ENCODE assay signal across 1 cellular context in genomic region chr16:800834-801488, GRCh38.
TF ChIP-seq lines count a peak whose summit lies in the region.

No MANE protein-coding gene starts in this region.

TF ChIP-seq in SK-N-SH treated with all-trans-retinoic acid at 6 μM for 48 hours, 23 proteins besides CTCF, POLR2A, EP300 and RAD21 (continued from another document):
- TF ChIP-seq TSHZ2 (CRISPR knock-in tag; IDR thresholded peaks at IDR 0.05) (no peak), ZC3H10 (CRISPR knock-in tag; IDR thresholded peaks at IDR 0.05) (no peak), ZNF70 (CRISPR knock-in tag; IDR thresholded peaks at IDR 0.05) (no peak), TCF4 (CRISPR knock-in tag; IDR thresholded peaks at IDR 0.05; ENCODE audit: borderline replicate concordance) (no peak), POU6F1 (CRISPR knock-in tag; IDR thresholded peaks at IDR 0.05; ENCODE audit: borderline replicate concordance, low read depth) (no peak), ZNF565 (CRISPR knock-in tag; conservative IDR thresholded peaks at IDR 0.05; ENCODE audit: low read depth) (no peak), ZFP30 (CRISPR knock-in tag; IDR thresholded peaks at IDR 0.05) (no peak), ZFP3 (CRISPR knock-in tag; IDR thresholded peaks at IDR 0.05) (no peak), PATZ1 (CRISPR knock-in tag; IDR thresholded peaks at IDR 0.05; ENCODE audit: borderline replicate concordance) (no peak), ISL1 (CRISPR knock-in tag; IDR thresholded peaks at IDR 0.05) (no peak), ARNTL (CRISPR knock-in tag; IDR thresholded peaks at IDR 0.05; ENCODE audit: borderline replicate concordance, low read depth) (no peak), CREB5 (CRISPR knock-in tag; IDR thresholded peaks at IDR 0.05; ENCODE audit: low read depth) (no peak)
